ENCODE assay signal across 21 cellular contexts in genomic region chr12:71250186-71250585, GRCh38.
"Had no signal": no experiment of that assay in that cellular context is flagged by ENCODE, and none has a peak within 500 bp of the region (broad histone marks: within the 10 kb centered on the region; RNA-seq: fewer than 3 reads in every experiment).

No MANE protein-coding gene starts in this region.

- H3K79me2 ChIP-seq: parathyroid adenoma had no signal

- H3K4me3 ChIP-seq: dorsolateral prefrontal cortex, heart left ventricle, psoas muscle, spleen, tibial nerve, upper lobe of right lung, vagina had no signal

- H3K36me3 ChIP-seq: heart left ventricle, spleen, tibial nerve, upper lobe of right lung, vagina had no signal

- FAIRE-seq: frontal cortex had no signal

- ATAC-seq: esophagus mucosa; heart left ventricle; naive thymus-derived CD4-positive, alpha-beta T cell; psoas muscle; sciatic nerve; stimulated activated memory B cell treated with anti-CD40 and anti-IgM and Interleukin-4, amounts not matched to agents 10 μg/mL and 1 μg/mL and 100 μg/mL, for 72 hours; upper lobe of right lung had no signal

- H3K27me3 ChIP-seq: heart left ventricle, spleen, tibial nerve, upper lobe of right lung, vagina had no signal

- H2AFZ ChIP-seq: parathyroid adenoma had no signal

- H3K4me1 ChIP-seq: heart left ventricle, parathyroid adenoma, psoas muscle, spleen, tibial nerve, upper lobe of right lung, vagina had no signal

- H3K9ac ChIP-seq: parathyroid adenoma had no signal

- DNase-seq: cortex of kidney; dorsolateral prefrontal cortex; effector CD8-positive, alpha-beta T cell; heart left ventricle; hippocampal formation; naive thymus-derived CD4-positive, alpha-beta T cell; nephron progenitor cell; psoas muscle; retina; spleen; stimulated activated CD4-positive, alpha-beta T cell treated with anti-CD3 and anti-CD28 coated beads, Interleukin-15, amount 100 ng/mL, for 24 hours; stimulated activated CD4-positive, alpha-beta T cell treated with anti-CD3 and anti-CD28 coated beads, Interleukin-1b, Interleukin-23, amount 100 ng/mL, for 48 hours; stimulated activated CD4-positive, alpha-beta T cell treated with anti-CD3 and anti-CD28 coated beads, Interleukin-4, amount 100 ng/mL, for 24 hours; upper lobe of right lung had no signal

- H3K27ac ChIP-seq: dorsolateral prefrontal cortex, heart left ventricle, parathyroid adenoma, psoas muscle, spleen, tibial nerve, upper lobe of right lung, vagina had no signal
